In the genomic region with DNA sequence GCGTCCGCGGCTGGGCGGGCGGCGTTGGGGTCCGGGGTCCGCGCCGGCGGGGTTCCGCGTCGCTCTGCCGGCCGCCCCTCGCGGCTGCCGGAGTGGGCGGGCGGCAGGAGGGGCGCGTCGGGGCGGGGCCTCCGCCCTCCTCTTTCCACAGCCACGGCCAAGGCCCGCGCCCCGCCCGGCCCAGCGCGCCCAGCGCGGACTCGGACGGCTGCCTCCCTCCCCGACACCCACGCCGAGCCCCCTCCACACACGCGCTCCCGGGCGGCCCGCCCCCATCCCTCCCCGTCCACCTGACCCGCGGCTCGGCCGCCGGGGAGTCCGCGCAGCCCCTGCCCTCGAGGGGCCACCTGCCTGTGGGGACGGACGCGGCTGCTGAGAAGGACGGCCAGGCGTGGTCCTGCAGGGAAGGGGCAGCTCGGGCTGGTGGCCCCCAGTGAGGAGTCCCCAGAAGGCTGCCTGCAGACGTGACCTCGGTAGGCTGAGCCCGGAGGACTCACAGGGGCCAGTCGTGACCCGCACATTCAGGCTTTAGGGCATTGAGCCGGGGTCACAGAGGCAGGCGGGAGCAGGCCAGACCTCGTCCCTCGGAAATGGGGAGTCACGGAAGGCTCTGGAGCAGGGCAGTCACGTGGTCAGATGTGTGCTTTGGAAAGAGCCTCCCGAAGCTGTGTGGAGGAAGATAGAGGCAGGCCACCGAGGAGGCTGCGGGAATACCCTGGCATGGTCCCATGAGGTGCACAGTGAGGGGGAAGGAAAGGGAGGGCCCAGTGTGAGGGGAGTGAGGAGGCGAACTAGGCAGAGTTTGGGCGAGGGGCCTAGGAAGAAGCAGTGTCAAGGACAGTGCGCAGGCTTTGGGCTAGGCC, we compare ENCODE assay signal across 8 cellular contexts. TPM values are rescaled to one million over a fixed set of nuclear protein-coding genes. Genes with fewer than 3 reads are reported as not detected.
A peak's percentile ranks its signal among the peaks of the same experiment; 100 is the strongest.
DNase-seq lines count a peak whose midpoint lies in the region; ATAC-seq and TF ChIP-seq lines count a peak whose summit lies in the region.

A gene (minus strand): TSS at position 94 of the 863 bp plus-strand sequence. CDS start 24,980 bp downstream, outside the sequence.

- no peak for TF ChIP-seq POLR2A in IMR-90 (IDR thresholded peaks at IDR 0.05; ENCODE audit: low read depth, low read length)

- H3K4me1 Mint-ChIP-seq in nephron = peaks cover 46% of the 10 kb centered on the region

- H4K8ac ChIP-seq in IMR-90 (ENCODE audit: low read depth in 2 of 2, low read length in 2 of 2) = no peak within 1 kb of the TSS

- H2AK9ac ChIP-seq in IMR-90 (replicated peaks; ENCODE audit: low read depth, low read length, poor library complexity) = peak within 1 kb of the TSS; percentile 81

- H3K56ac ChIP-seq in IMR-90 (ENCODE audit: extremely low read depth, insufficient read depth, low read length) = no peak within 1 kb of the TSS

- H3K79me1 ChIP-seq in IMR-90 (ENCODE audit: low read depth in 1 of 2, low read length in 2 of 2) = no peaks in the 10 kb centered on the region

- H2AK5ac ChIP-seq in IMR-90 (ENCODE audit: low read depth, low read length) = peak within 1 kb of the TSS; percentile 13; the same call in 1 of the 2 replicates

- H3K27ac ChIP-seq in IMR-90 (ENCODE audit: insufficient read depth, low read length) = no peak within 1 kb of the TSS
- peak within 1 kb of the TSS; percentile 21 to 34 for H3K27ac ChIP-seq in esophagus (ENCODE audit: low read depth in 2 of 2, low read length in 1 of 2)

- CTCF ChIA-PET in IMR-90 (lab: Yijun Ruan, JAX) = no interaction called here

- no peak within 1 kb of the TSS for H2BK15ac ChIP-seq in IMR-90 (ENCODE audit: low read depth, low read length)

- peak within 1 kb of the TSS; percentile 30; the same call in 1 of the 2 replicates for H3K4me2 ChIP-seq in IMR-90 (ENCODE audit: low read depth, low read length)

- no peak within 1 kb of the TSS for H2BK5ac ChIP-seq in IMR-90 (ENCODE audit: low read depth, low read length, poor library complexity, severe bottlenecking)

- peak within 1 kb of the TSS; percentile 87 for H2AFZ ChIP-seq in IMR-90 (replicated peaks; ENCODE audit: low read length, poor library complexity)

- no peak within 1 kb of the TSS for H4K5ac ChIP-seq in IMR-90 (ENCODE audit: low read depth, low read length)

- no peaks in the 10 kb centered on the region for H3K9me3 Mint-ChIP-seq in nephron

- no peak within 1 kb of the TSS for H2BK120ac ChIP-seq in IMR-90 (ENCODE audit: low read depth, low read length)

- no peak within 1 kb of the TSS for H3K9ac ChIP-seq in IMR-90 (ENCODE audit: low read depth, low read length)

- no peaks in the 10 kb centered on the region for H3K36me3 Mint-ChIP-seq in nephron (ENCODE audit: low read depth)

- H3K4ac ChIP-seq in IMR-90 (ENCODE audit: low read depth, low read length) = no peak within 1 kb of the TSS

- H3K27me3 Mint-ChIP-seq in nephron (ENCODE audit: low read depth) = peaks cover 41% of the 10 kb centered on the region

- H3K27ac Mint-ChIP-seq in nephron = peak within 1 kb of the TSS; percentile 7 to 95 (median 71)

- in situ Hi-C loops in IMR-90 (cut with MboI; ENCODE audit: low sequenced_read_pairs) = no loop called here

- peak within 1 kb of the TSS; percentile 74 to 78 (median 75) for H3K4me3 Mint-ChIP-seq in nephron

- no peaks in the 10 kb centered on the region; the same call in 1 of the 2 replicates for H3K4me1 ChIP-seq in IMR-90 (ENCODE audit: control insufficient read depth, insufficient read depth, low read length)
- peaks cover 2 to 8% of the 10 kb centered on the region in 2 donors for H3K4me1 ChIP-seq in esophagus (ENCODE audit: control insufficient read depth in 2 of 2, insufficient read depth in 2 of 2, low read length in 1 of 2)

- no peak for TF ChIP-seq RAD21 in IMR-90 (IDR thresholded peaks at IDR 0.05; ENCODE audit: low read length)

- POLR2A ChIA-PET in IMR-90 (lab: Charles Lee; ENCODE audit: unreplicated experiment) = no interaction called here

- no peaks in the 10 kb centered on the region for H3K9me1 ChIP-seq in IMR-90 (ENCODE audit: insufficient read depth, low read length)

- H4K20me1 ChIP-seq in IMR-90 (ENCODE audit: insufficient read depth, low read length) = no peaks in the 10 kb centered on the region

- no peak within 1 kb of the TSS for H4K91ac ChIP-seq in IMR-90 (ENCODE audit: insufficient read depth, low read depth, low read length)

- WGBS in IMR-90 (ENCODE audit: extremely low coverage in 2 of 2, insufficient read length in 1 of 2), 2 experiments = 45% methylated on average over 18 of the region's 77 CpGs; no CpG with 5 or more reads in 1 of the 2 experiments
- 8 to 19% methylated on average over 37 to 77 of the region's 77 CpGs for WGBS in esophagus, 2 donors

- no peak for DNase-seq in AG09309 (ENCODE audit: low read depth)
- DNase-seq in IMR-90 = no peak
- DNase-seq in ecto neural progenitor cell (ENCODE audit: low spot score) = no peak
- no peak for DNase-seq in middle frontal gyrus (ENCODE audit: extremely low spot score, low spot score)

- peak; percentile 81 for ATAC-seq in IMR-90 (ENCODE audit: low read depth)
- no peak for ATAC-seq in HG03280 (IDR thresholded peaks at IDR 0.05; ENCODE audit: unreplicated experiment)
- ATAC-seq in HG02623 (IDR thresholded peaks at IDR 0.05; ENCODE audit: unreplicated experiment) = no peak

- H3K36me3 ChIP-seq in IMR-90 (ENCODE audit: control insufficient read depth, insufficient read depth, low read length) (no peaks in the 10 kb centered on the region), esophagus (ENCODE audit: control insufficient read depth in 2 of 2, insufficient read depth in 2 of 2, low read length in 1 of 2) (no peaks in the 10 kb centered on the region)

- no peak within 1 kb of the TSS for H3K18ac ChIP-seq in IMR-90 (ENCODE audit: low read depth, low read length)

- H3K9me3 ChIP-seq in IMR-90 (ENCODE audit: control insufficient read depth, insufficient read depth, low read length) (no peaks in the 10 kb centered on the region), esophagus (ENCODE audit: control insufficient read depth in 2 of 2, insufficient read depth in 1 of 2, low read depth in 1 of 2, low read length in 1 of 2) (no peaks in the 10 kb centered on the region)

- H3K27me3 ChIP-seq in IMR-90 (ENCODE audit: control insufficient read depth, insufficient read depth, low read length) (peaks cover 34% of the 10 kb centered on the region), esophagus (ENCODE audit: control insufficient read depth in 1 of 2, insufficient read depth in 2 of 2, low read length in 2 of 2) (no peaks in the 10 kb centered on the region)

- BruUV-seq in IMR-90 (replicated peaks; lab: Mats Ljungman, UMichigan) = no TSS peak

- intact Hi-C loops in IMR-90 (cut with micrococcal nuclease) = no loop called here

- TF ChIP-seq CTCF in AG09309 (IDR thresholded peaks at IDR 0.05; ENCODE audit: control insufficient read depth, insufficient read depth, low read depth, low read length, missing control alignments) (no peak), IMR-90 (conservative IDR thresholded peaks at IDR 0.05; ENCODE audit: low read depth, low read length) (no peak), nephron (IDR thresholded peaks at IDR 0.05; ENCODE audit: unreplicated experiment in 3 of 3) (no peak)

- H3K23ac ChIP-seq in IMR-90 (ENCODE audit: low read depth, low read length) = no peak within 1 kb of the TSS; the same call in 1 of the 2 replicates

- dilution Hi-C loops in IMR-90 (cut with HindIII; ENCODE audit: low sequenced_read_pairs, unreplicated experiment) = no loop called here

- H3K4me3 ChIP-seq in AG09309 (ENCODE audit: control insufficient read depth, low read depth, low read length) (peak within 1 kb of the TSS; percentile 6), IMR-90 (ENCODE audit: insufficient read depth, low read depth, low read length) (0 out of 2 replicates have a peak within 1 kb of the TSS, but pooled peaks have one; percentile 7), esophagus (ENCODE audit: low read depth in 1 of 2, low read length in 2 of 2) (peak within 1 kb of the TSS; percentile 49 to 59)

- H3K14ac ChIP-seq in IMR-90 (replicated peaks; ENCODE audit: low read depth, low read length) = no peak within 1 kb of the TSS

- no peak within 1 kb of the TSS for H2BK20ac ChIP-seq in IMR-90 (ENCODE audit: low read depth, low read length)

TF ChIP-seq in IMR-90, 13 proteins besides CTCF, POLR2A, EP300 and RAD21 (continues in another document):
- TF ChIP-seq, protein P1, sequence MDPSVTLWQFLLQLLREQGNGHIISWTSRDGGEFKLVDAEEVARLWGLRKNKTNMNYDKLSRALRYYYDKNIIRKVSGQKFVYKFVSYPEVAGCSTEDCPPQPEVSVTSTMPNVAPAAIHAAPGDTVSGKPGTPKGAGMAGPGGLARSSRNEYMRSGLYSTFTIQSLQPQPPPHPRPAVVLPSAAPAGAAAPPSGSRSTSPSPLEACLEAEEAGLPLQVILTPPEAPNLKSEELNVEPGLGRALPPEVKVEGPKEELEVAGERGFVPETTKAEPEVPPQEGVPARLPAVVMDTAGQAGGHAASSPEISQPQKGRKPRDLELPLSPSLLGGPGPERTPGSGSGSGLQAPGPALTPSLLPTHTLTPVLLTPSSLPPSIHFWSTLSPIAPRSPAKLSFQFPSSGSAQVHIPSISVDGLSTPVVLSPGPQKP (IDR thresholded peaks at IDR 0.05; ENCODE audit: borderline replicate concordance, low read depth, low read length) = no peak
- TF ChIP-seq CEBPB (IDR thresholded peaks at IDR 0.05; ENCODE audit: low read depth, low read length) (no peak), MAFK (IDR thresholded peaks at IDR 0.05; ENCODE audit: low read depth, low read length) (no peak), CHD1 (IDR thresholded peaks at IDR 0.05; ENCODE audit: low read depth, low read length) (no peak), RFX5 (IDR thresholded peaks at IDR 0.05; ENCODE audit: low read depth, low read length) (no peak), MAZ (IDR thresholded peaks at IDR 0.05; ENCODE audit: borderline replicate concordance, low read depth, low read length) (no peak), RCOR1 (IDR thresholded peaks at IDR 0.05; ENCODE audit: insufficient replicate concordance, low read length) (no peak), FOS (IDR thresholded peaks at IDR 0.05; ENCODE audit: low read depth, low read length) (no peak), NFE2L2 (IDR thresholded peaks at IDR 0.05; ENCODE audit: low read depth, low read length) (no peak), SMC3 (IDR thresholded peaks at IDR 0.05; ENCODE audit: low read depth, low read length) (no peak)
- TF ChIP-seq, protein P2, sequence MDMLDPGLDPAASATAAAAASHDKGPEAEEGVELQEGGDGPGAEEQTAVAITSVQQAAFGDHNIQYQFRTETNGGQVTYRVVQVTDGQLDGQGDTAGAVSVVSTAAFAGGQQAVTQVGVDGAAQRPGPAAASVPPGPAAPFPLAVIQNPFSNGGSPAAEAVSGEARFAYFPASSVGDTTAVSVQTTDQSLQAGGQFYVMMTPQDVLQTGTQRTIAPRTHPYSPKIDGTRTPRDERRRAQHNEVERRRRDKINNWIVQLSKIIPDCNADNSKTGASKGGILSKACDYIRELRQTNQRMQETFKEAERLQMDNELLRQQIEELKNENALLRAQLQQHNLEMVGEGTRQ (IDR thresholded peaks at IDR 0.05; ENCODE audit: low read depth, low read length) = no peak

RNA-seq across cellular contexts. Expression of the gene that starts here (rescaled TPM):
- 0.54 and 0.56 TPM in 2 replicates for total RNA-seq in IMR-90 (2012; rRNA removed)
- polyA plus RNA-seq in IMR-90 (2012; rRNA removed) (0.83 and 1.1 TPM in 2 replicates), esophagus (1 to 10 TPM; 2.0 to 2.9 TPM)
- polyA plus RNA-seq in IMR-90 (2012; cell fraction: cytosol; rRNA removed) = 0.82 and 1.6 TPM in 2 replicates
- polyA plus RNA-seq in IMR-90 (2012; cell fraction: nucleus; rRNA removed; ENCODE audit: low replicate concordance) = 0.79 and 0.88 TPM in 2 replicates
